In the genomic region with DNA sequence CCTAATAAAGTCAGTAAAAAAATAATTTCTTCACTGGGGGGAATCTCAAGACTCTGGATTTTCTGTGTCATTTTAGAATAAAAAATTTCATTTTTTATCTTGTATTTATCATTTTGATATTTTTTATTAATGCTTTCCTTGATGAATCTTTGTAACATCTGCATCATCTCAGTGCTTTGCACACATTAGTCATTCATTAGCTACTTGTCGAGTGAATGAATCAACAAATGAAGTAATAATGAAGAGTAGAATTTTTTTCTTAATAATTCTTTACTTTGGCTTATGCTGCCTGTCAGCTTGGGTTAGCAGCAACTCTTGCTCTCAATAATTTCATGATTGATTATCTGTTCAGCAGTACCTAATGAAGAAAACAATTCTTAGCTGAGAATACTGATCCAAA, we compare ENCODE assay signal across 22 cellular contexts.
A peak's percentile ranks its signal among the peaks of the same experiment; 100 is the strongest.
DNase-seq lines count a peak whose midpoint lies in the region; ATAC-seq and TF ChIP-seq lines count a peak whose summit lies in the region.
"Had no signal": no experiment of that assay in that cellular context is flagged by ENCODE, and none has a peak within 500 bp of the region (broad histone marks: within the 10 kb centered on the region; RNA-seq: fewer than 3 reads in every experiment).

No MANE protein-coding gene starts in this region.

- H3K4me2 ChIP-seq in mammary epithelial cell (ENCODE audit: insufficient read depth, low read depth, low read length), result no peak overlapping the region
- H3K4me2 ChIP-seq: A549; BLaER1 treated with 17β-estradiol and CSF1 and Interleukin-3, amounts not matched to agents 10 nM and 100 nM had no signal

- no peaks in the 10 kb centered on the region for H3K36me3 Mint-ChIP-seq in MCF 10A (ENCODE audit: insufficient read depth, unreplicated experiment)
- H3K36me3 Mint-ChIP-seq: CD14-positive monocyte; CD8-positive, alpha-beta memory T cell had no signal

- H3K27ac Mint-ChIP-seq in MCF 10A (ENCODE audit: low read depth, unreplicated experiment), result no peak overlapping the region
- H3K27ac Mint-ChIP-seq: CD14-positive monocyte; CD4-positive, alpha-beta T cell; CD8-positive, alpha-beta memory T cell; HFFc6 had no signal

- dilution Hi-C loops in mammary epithelial cell (cut with HindIII; ENCODE audit: low sequenced_read_pairs), result no loop called here

- CTCF ChIA-PET in mammary epithelial cell (lab: Charles Lee; ENCODE audit: low non-redundant PET), result no interaction called here
- CTCF ChIA-PET in MCF 10A (lab: Yijun Ruan, JAX), result no interaction called here

- intact Hi-C loops in mammary epithelial cell (cut with micrococcal nuclease) (no loop called here), MCF 10A (cut with micrococcal nuclease) (no loop called here)

- TF ChIP-seq CTCF in mammary epithelial cell (conservative IDR thresholded peaks at IDR 0.05 in 1 of 2, IDR thresholded peaks at IDR 0.05 in 1 of 2; ENCODE audit: extremely low read depth in 1 of 2, insufficient read depth in 1 of 2, low read depth in 1 of 2, low read length in 2 of 2) (no peak), MCF 10A (IDR thresholded peaks at IDR 0.05; ENCODE audit: unreplicated experiment) (no peak), epithelial cell of esophagus (IDR thresholded peaks at IDR 0.05; ENCODE audit: insufficient read depth, low read depth, low read length, missing control alignments) (no peak), fibroblast of mammary gland (conservative IDR thresholded peaks at IDR 0.05; ENCODE audit: control insufficient read depth, insufficient read depth, low read depth, low read length) (no peak)

- no peaks in the 10 kb centered on the region for H3K36me3 ChIP-seq in mammary epithelial cell (ENCODE audit: insufficient read depth, low read length)
- H3K36me3 ChIP-seq: BE2C; BLaER1 treated with 17β-estradiol and CSF1 and Interleukin-3, amounts not matched to agents 10 nM and 100 nM; HAP-1 had no signal

- H3K27me3 ChIP-seq in mammary epithelial cell (ENCODE audit: insufficient read depth, low read length), result no peaks in the 10 kb centered on the region
- H3K27me3 ChIP-seq: BE2C; BLaER1 treated with 17β-estradiol and CSF1 and Interleukin-3, amounts not matched to agents 10 nM and 100 nM had no signal

- peaks cover 6% of the 10 kb centered on the region for H3K4me1 ChIP-seq in mammary epithelial cell (ENCODE audit: insufficient read depth, low read length)
- H3K4me1 ChIP-seq: A549; BE2C; BLaER1 treated with 17β-estradiol and CSF1 and Interleukin-3, amounts not matched to agents 10 nM and 100 nM; HAP-1 had no signal

- no peaks in the 10 kb centered on the region for H3K27me3 Mint-ChIP-seq in MCF 10A (ENCODE audit: insufficient read depth, unreplicated experiment)
- H3K27me3 Mint-ChIP-seq: CD4-positive, alpha-beta T cell; CD8-positive, alpha-beta memory T cell had no signal

- H3K9ac ChIP-seq in mammary epithelial cell (ENCODE audit: insufficient read depth, low read length), result no peak overlapping the region
- H3K9ac ChIP-seq: BLaER1 treated with 17β-estradiol and CSF1 and Interleukin-3, amounts not matched to agents 10 nM and 100 nM had no signal

- WGBS in mammary epithelial cell (ENCODE audit: low coverage, missing lambda C conversion rate), result 38% methylated on average over 1 of the region's 1 CpG

- BruUV-seq in mammary epithelial cell (replicated peaks; lab: Mats Ljungman, UMichigan) (no TSS peak), MCF 10A (replicated peaks; lab: Mats Ljungman, UMichigan) (no TSS peak)

- no peak for ATAC-seq in HG03196 (IDR thresholded peaks at IDR 0.05; ENCODE audit: unreplicated experiment)
- ATAC-seq: A549 had no signal

- H3K27ac ChIP-seq in mammary epithelial cell (ENCODE audit: insufficient read depth, low read depth, low read length), result no peak overlapping the region
- H3K27ac ChIP-seq: A549; BLaER1 treated with 17β-estradiol and CSF1 and Interleukin-3, amounts not matched to agents 10 nM and 100 nM had no signal

- H3K4me3 ChIP-seq in mammary epithelial cell (replicated peaks in 1 of 3; ENCODE audit: insufficient read depth in 1 of 3, low read depth in 2 of 3, low read length in 3 of 3), result no peak overlapping the region
- no peak overlapping the region for H3K4me3 ChIP-seq in epithelial cell of esophagus (ENCODE audit: low read length)
- no peak overlapping the region for H3K4me3 ChIP-seq in fibroblast of mammary gland (ENCODE audit: control insufficient read depth, low read depth, low read length)
- H3K4me3 ChIP-seq: A549; BLaER1 treated with 17β-estradiol and CSF1 and Interleukin-3, amounts not matched to agents 10 nM and 100 nM; HAP-1 had no signal

- no peaks in the 10 kb centered on the region for H3K4me1 Mint-ChIP-seq in MCF 10A (ENCODE audit: insufficient read depth, unreplicated experiment)
- H3K4me1 Mint-ChIP-seq: CD14-positive monocyte; CD8-positive, alpha-beta memory T cell had no signal

- H3K9me3 ChIP-seq in mammary epithelial cell (replicated peaks; ENCODE audit: insufficient read depth, low read length), result no peaks in the 10 kb centered on the region
- H3K9me3 ChIP-seq: A549, BE2C, HAP-1 had no signal

- DNase-seq in mammary epithelial cell (peak; percentile 4), MCF 10A (ENCODE audit: unreplicated experiment) (no peak), epithelial cell of esophagus (ENCODE audit: low read depth) (peak; percentile 52), fibroblast of mammary gland (ENCODE audit: low read depth) (peak; percentile 19), GF-D8 (lab: John Stamatoyannopoulos, UW) (no peak)
- DNase-seq: 8988T; ACHN; AML-193; BE2C; CD4-positive, alpha-beta T cell; CD8-positive, alpha-beta memory T cell; DMS 273 treated with DMSO at 0.1 percent for 48 hours; DMS79; EL; GDM1; GOT3; HFFc6 had no signal

- no peaks in the 10 kb centered on the region for H4K20me1 ChIP-seq in mammary epithelial cell (ENCODE audit: insufficient read depth, low read length)
- H4K20me1 ChIP-seq: BLaER1 treated with 17β-estradiol and CSF1 and Interleukin-3, amounts not matched to agents 10 nM and 100 nM had no signal

- in situ Hi-C loops in mammary epithelial cell (cut with MboI; ENCODE audit: low sequenced_read_pairs in 2 of 2), result no loop called here

- no peaks in the 10 kb centered on the region for H3K79me2 ChIP-seq in mammary epithelial cell (ENCODE audit: insufficient read depth, low read length)

- H3K9me3 Mint-ChIP-seq in MCF 10A (ENCODE audit: unreplicated experiment), result peaks cover 2% of the 10 kb centered on the region

- H2AFZ ChIP-seq in mammary epithelial cell (ENCODE audit: low read depth, low read length), result no peak overlapping the region

- POLR2A ChIA-PET in MCF 10A (lab: Yijun Ruan, JAX), result no interaction called here

- H3K4me3 Mint-ChIP-seq in MCF 10A (ENCODE audit: unreplicated experiment), result no peak overlapping the region
- H3K4me3 Mint-ChIP-seq: CD14-positive monocyte; CD4-positive, alpha-beta T cell; CD8-positive, alpha-beta memory T cell; HFFc6 had no signal

Comparison
In these comparisons a context has a peak if more than half of its experiments do, and no peak if none do; other contexts are left out.
1. DNase-seq: peak in mammary epithelial cell (single experiment), epithelial cell of esophagus (single experiment) and fibroblast of mammary gland (single experiment); none in MCF 10A (single experiment) and GF-D8 (single experiment).